Comparison of ENCODE assay signal across 1 cellular context in the genomic region with DNA sequence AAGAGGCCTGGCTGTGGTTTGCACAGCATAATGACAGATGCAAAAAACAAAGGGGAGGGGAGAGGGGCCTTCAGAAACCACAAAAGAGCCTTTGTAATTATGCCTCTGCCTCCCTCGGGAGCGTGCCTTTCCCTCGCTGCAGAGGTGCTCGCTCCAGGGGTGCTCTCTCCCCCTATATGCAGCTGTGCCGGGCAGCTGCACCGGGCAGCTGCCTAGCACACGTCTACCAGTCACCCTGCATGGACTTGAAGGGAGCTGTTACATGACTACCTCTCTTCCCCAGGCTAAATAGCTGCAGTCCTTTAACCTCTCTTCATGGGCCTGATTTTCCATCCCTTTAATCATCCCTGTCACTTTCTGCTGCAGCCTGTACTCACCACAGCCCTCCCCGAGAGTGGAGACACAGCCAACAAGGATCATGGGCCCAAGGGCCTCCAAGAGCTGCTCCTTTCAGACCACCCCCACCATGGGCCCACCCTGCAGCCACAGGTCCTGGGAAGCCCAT.
TF ChIP-seq lines count a peak whose summit lies in the region.

No MANE protein-coding gene starts in this region.

TF ChIP-seq in HepG2, 621 proteins besides CTCF, POLR2A, EP300 and RAD21 (continued from another document):
- TF ChIP-seq, protein P1, sequence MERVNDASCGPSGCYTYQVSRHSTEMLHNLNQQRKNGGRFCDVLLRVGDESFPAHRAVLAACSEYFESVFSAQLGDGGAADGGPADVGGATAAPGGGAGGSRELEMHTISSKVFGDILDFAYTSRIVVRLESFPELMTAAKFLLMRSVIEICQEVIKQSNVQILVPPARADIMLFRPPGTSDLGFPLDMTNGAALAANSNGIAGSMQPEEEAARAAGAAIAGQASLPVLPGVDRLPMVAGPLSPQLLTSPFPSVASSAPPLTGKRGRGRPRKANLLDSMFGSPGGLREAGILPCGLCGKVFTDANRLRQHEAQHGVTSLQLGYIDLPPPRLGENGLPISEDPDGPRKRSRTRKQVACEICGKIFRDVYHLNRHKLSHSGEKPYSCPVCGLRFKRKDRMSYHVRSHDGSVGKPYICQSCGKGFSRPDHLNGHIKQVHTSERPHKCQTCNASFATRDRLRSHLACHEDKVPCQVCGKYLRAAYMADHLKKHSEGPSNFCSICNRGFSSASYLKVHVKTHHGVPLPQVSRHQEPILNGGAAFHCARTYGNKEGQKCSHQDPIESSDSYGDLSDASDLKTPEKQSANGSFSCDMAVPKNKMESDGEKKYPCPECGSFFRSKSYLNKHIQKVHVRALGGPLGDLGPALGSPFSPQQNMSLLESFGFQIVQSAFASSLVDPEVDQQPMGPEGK (CRISPR knock-in tag; IDR thresholded peaks at IDR 0.05) = no peak
- TF ChIP-seq, protein P2, sequence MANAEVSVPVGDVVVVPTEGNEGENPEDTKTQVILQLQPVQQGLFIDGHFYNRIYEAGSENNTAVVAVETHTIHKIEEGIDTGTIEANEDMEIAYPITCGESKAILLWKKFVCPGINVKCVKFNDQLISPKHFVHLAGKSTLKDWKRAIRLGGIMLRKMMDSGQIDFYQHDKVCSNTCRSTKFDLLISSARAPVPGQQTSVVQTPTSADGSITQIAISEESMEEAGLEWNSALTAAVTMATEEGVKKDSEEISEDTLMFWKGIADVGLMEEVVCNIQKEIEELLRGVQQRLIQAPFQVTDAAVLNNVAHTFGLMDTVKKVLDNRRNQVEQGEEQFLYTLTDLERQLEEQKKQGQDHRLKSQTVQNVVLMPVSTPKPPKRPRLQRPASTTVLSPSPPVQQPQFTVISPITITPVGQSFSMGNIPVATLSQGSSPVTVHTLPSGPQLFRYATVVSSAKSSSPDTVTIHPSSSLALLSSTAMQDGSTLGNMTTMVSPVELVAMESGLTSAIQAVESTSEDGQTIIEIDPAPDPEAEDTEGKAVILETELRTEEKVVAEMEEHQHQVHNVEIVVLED (CRISPR knock-in tag; IDR thresholded peaks at IDR 0.05; ENCODE audit: borderline replicate concordance) = no peak
- TF ChIP-seq, protein P3, sequence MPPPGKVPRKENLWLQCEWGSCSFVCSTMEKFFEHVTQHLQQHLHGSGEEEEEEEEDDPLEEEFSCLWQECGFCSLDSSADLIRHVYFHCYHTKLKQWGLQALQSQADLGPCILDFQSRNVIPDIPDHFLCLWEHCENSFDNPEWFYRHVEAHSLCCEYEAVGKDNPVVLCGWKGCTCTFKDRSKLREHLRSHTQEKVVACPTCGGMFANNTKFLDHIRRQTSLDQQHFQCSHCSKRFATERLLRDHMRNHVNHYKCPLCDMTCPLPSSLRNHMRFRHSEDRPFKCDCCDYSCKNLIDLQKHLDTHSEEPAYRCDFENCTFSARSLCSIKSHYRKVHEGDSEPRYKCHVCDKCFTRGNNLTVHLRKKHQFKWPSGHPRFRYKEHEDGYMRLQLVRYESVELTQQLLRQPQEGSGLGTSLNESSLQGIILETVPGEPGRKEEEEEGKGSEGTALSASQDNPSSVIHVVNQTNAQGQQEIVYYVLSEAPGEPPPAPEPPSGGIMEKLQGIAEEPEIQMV (CRISPR knock-in tag; IDR thresholded peaks at IDR 0.05; ENCODE audit: low read depth) = no peak
- TF ChIP-seq EEA1 (CRISPR knock-in tag; IDR thresholded peaks at IDR 0.05; ENCODE audit: borderline replicate concordance) = no peak
